Comparison of ENCODE assay signal across 14 cellular contexts in genomic region chr10:78896169-78896931, GRCh38.
"Had no signal": no experiment of that assay in that cellular context is flagged by ENCODE, and none has a peak within 500 bp of the region (broad histone marks: within the 10 kb centered on the region; RNA-seq: fewer than 3 reads in every experiment).

No MANE protein-coding gene starts in this region.

- H3K27ac ChIP-seq: cardiac muscle cell, stomach, thoracic aorta had no signal

- H3K27ac Mint-ChIP-seq: activated naive CD4-positive, alpha-beta T cell treated with anti-CD3 and anti-CD28 coated beads, Interleukin-2, amount 50 U/mL, for 72 hours; nephron had no signal

- H3K4me3 Mint-ChIP-seq: activated T-cell treated with anti-CD3 and anti-CD28 coated beads, Interleukin-2, amount 50 U/mL, for 4 hours; nephron had no signal

- ATAC-seq: activated naive CD4-positive, alpha-beta T cell treated with anti-CD3 and anti-CD28 coated beads, Interleukin-2, amount 50 U/mL, for 72 hours; activated T-cell treated with anti-CD3 and anti-CD28 coated beads, Interleukin-2, amount 50 U/mL, for 4 hours had no signal

- DNase-seq: activated CD4-positive, alpha-beta T cell treated with anti-CD3 and anti-CD28 coated beads for 1 hour; activated CD4-positive, alpha-beta T cell treated with anti-CD3 and anti-CD28 coated beads, Interleukin-2, amount 50 U/mL, for 4 hours; activated gamma-delta T cell; activated T-cell treated with anti-CD3 and anti-CD28 coated beads, Interleukin-2, amount 50 U/mL, for 4 hours; hippocampal formation; kidney; mesendoderm; stimulated activated CD4-positive, alpha-beta T cell treated with anti-CD3 and anti-CD28 coated beads, Interleukin-12 subunit alpha, Interleukin-12 subunit beta, amount 100 ng/mL, for 4 hours; stomach; SW 1271 had no signal

- H3K9me3 Mint-ChIP-seq: activated naive CD4-positive, alpha-beta T cell treated with anti-CD3 and anti-CD28 coated beads, Interleukin-2, amount 50 U/mL, for 72 hours; activated T-cell treated with anti-CD3 and anti-CD28 coated beads, Interleukin-2, amount 50 U/mL, for 4 hours; nephron had no signal

- H3K36me3 Mint-ChIP-seq: activated naive CD4-positive, alpha-beta T cell treated with anti-CD3 and anti-CD28 coated beads, Interleukin-2, amount 50 U/mL, for 72 hours had no signal

- H3K4me1 ChIP-seq: stomach had no signal

- H3K27me3 ChIP-seq: cardiac muscle cell, stomach had no signal

- H3K36me3 ChIP-seq: cardiac muscle cell, stomach, thoracic aorta had no signal

- H3K9me3 ChIP-seq: stomach, thoracic aorta had no signal

- H3K4me3 ChIP-seq: cardiac muscle cell, stomach, thoracic aorta had no signal
